2 cellular contexts compared by ENCODE assay signal in genomic region chr7:138064856-138065357, GRCh38.
TF ChIP-seq lines count a peak whose summit lies in the region.

No MANE protein-coding gene starts in this region.

TF ChIP-seq in SK-N-SH, 30 proteins besides CTCF, POLR2A, EP300 and RAD21 (continued from another document):
- TF ChIP-seq REST (IDR thresholded peaks at IDR 0.05; ENCODE audit: low read depth, low read length), result no peak
- TF ChIP-seq RFX5 (IDR thresholded peaks at IDR 0.05; ENCODE audit: low read length), result no peak
- TF ChIP-seq GATA2 (CRISPR knock-in tag; IDR thresholded peaks at IDR 0.05), result no peak
- TF ChIP-seq YY1 (IDR thresholded peaks at IDR 0.05; ENCODE audit: low read depth), result no peak
- TF ChIP-seq, protein P1, sequence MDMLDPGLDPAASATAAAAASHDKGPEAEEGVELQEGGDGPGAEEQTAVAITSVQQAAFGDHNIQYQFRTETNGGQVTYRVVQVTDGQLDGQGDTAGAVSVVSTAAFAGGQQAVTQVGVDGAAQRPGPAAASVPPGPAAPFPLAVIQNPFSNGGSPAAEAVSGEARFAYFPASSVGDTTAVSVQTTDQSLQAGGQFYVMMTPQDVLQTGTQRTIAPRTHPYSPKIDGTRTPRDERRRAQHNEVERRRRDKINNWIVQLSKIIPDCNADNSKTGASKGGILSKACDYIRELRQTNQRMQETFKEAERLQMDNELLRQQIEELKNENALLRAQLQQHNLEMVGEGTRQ (IDR thresholded peaks at IDR 0.05; ENCODE audit: borderline replicate concordance, low read depth, low read length), result no peak
- no peak for TF ChIP-seq IRF3 (IDR thresholded peaks at IDR 0.05; ENCODE audit: low read depth, low read length)
- TF ChIP-seq POLR2AphosphoS5 (IDR thresholded peaks at IDR 0.05; ENCODE audit: low read depth, low read length), result no peak
- TF ChIP-seq FOXM1 (IDR thresholded peaks at IDR 0.05; ENCODE audit: low read depth), result no peak
- no peak for TF ChIP-seq NFIC (IDR thresholded peaks at IDR 0.05; ENCODE audit: borderline replicate concordance)
- TF ChIP-seq NRF1 (IDR thresholded peaks at IDR 0.05; ENCODE audit: low read depth, low read length), result no peak
- TF ChIP-seq SIN3A (IDR thresholded peaks at IDR 0.05; ENCODE audit: borderline replicate concordance, low read depth, low read length), result no peak
- no peak for TF ChIP-seq FOSL2 (IDR thresholded peaks at IDR 0.05; ENCODE audit: borderline replicate concordance, low read depth)
- TF ChIP-seq FOXJ3 (CRISPR knock-in tag; IDR thresholded peaks at IDR 0.05), result no peak

TF ChIP-seq in SK-N-SH treated with all-trans-retinoic acid at 6 μM for 48 hours, 23 proteins besides CTCF, POLR2A, EP300 and RAD21 (continued from another document):
- TF ChIP-seq, protein P2, sequence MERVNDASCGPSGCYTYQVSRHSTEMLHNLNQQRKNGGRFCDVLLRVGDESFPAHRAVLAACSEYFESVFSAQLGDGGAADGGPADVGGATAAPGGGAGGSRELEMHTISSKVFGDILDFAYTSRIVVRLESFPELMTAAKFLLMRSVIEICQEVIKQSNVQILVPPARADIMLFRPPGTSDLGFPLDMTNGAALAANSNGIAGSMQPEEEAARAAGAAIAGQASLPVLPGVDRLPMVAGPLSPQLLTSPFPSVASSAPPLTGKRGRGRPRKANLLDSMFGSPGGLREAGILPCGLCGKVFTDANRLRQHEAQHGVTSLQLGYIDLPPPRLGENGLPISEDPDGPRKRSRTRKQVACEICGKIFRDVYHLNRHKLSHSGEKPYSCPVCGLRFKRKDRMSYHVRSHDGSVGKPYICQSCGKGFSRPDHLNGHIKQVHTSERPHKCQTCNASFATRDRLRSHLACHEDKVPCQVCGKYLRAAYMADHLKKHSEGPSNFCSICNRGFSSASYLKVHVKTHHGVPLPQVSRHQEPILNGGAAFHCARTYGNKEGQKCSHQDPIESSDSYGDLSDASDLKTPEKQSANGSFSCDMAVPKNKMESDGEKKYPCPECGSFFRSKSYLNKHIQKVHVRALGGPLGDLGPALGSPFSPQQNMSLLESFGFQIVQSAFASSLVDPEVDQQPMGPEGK (CRISPR knock-in tag; IDR thresholded peaks at IDR 0.05; ENCODE audit: borderline replicate concordance), result no peak
- TF ChIP-seq ZNF8 (CRISPR knock-in tag; IDR thresholded peaks at IDR 0.05) (no peak), TCF4 (CRISPR knock-in tag; IDR thresholded peaks at IDR 0.05; ENCODE audit: borderline replicate concordance) (no peak), CSDC2 (CRISPR knock-in tag; IDR thresholded peaks at IDR 0.05) (no peak), ZFP30 (CRISPR knock-in tag; IDR thresholded peaks at IDR 0.05) (no peak), ZFP3 (CRISPR knock-in tag; IDR thresholded peaks at IDR 0.05) (no peak)
